Comparison of ENCODE assay signal across 8 cellular contexts in genomic region chr5:191036-191948, GRCh38. TPM values are rescaled to one million over a fixed set of nuclear protein-coding genes. Genes with fewer than 3 reads are reported as not detected.
DNase-seq lines count a peak whose midpoint lies in the region; ATAC-seq and TF ChIP-seq lines count a peak whose summit lies in the region.

LRRC14B (plus strand) TSS chr5:191495; CDS start chr5:191539, 44 bp downstream.

- H3K36me3 Mint-ChIP-seq in type B pancreatic cell, result no peaks in the 10 kb centered on the region

- H3K9me3 ChIP-seq in Karpas-422 (ENCODE audit: low read length) (no peaks in the 10 kb centered on the region), gastroesophageal sphincter (no peaks in the 10 kb centered on the region), adrenal gland (replicated peaks in 1 of 3) (no peaks in the 10 kb centered on the region)

- no peaks in the 10 kb centered on the region; the same call in 1 of the 2 replicates for H4K20me1 ChIP-seq in Karpas-422 (ENCODE audit: insufficient read depth, low read depth, low read length)

- peak within 1 kb of the TSS; percentile 35 for H3K4me2 ChIP-seq in Karpas-422 (ENCODE audit: low read depth, low read length, poor library complexity, severe bottlenecking)

- TF ChIP-seq CTCF in gastroesophageal sphincter (IDR thresholded peaks at IDR 0.05) (no peak), type B pancreatic cell (conservative IDR thresholded peaks at IDR 0.05) (no peak), adrenal gland (IDR thresholded peaks at IDR 0.05) (no peak)

- H3K4me1 Mint-ChIP-seq in type B pancreatic cell (ENCODE audit: unreplicated experiment), result peaks cover 12% of the 10 kb centered on the region

- TF ChIP-seq POLR2A in gastroesophageal sphincter (IDR thresholded peaks at IDR 0.05), result no peak
- no peak for TF ChIP-seq POLR2A in adrenal gland (IDR thresholded peaks at IDR 0.05)

- H3K4me3 Mint-ChIP-seq in type B pancreatic cell, result no peak within 1 kb of the TSS

- H3K27ac Mint-ChIP-seq in type B pancreatic cell, result no peak within 1 kb of the TSS

- H3K27ac ChIP-seq in Karpas-422 (ENCODE audit: low read length), result no peak within 1 kb of the TSS
- H3K27ac ChIP-seq in gastroesophageal sphincter, result peak within 1 kb of the TSS in 3 of 4 donors; percentile 27 to 69 (median 39)
- no peak within 1 kb of the TSS for H3K27ac ChIP-seq in adrenal gland

- TF ChIP-seq EP300 in gastroesophageal sphincter (IDR thresholded peaks at IDR 0.05), result no peak

- H3K4me1 ChIP-seq in Karpas-422 (ENCODE audit: low read length), result peaks cover 23% of the 10 kb centered on the region
- peaks cover 0 to 37% (median 4%) of the 10 kb centered on the region in 3 donors for H3K4me1 ChIP-seq in gastroesophageal sphincter
- peaks cover 0 to 6% of the 10 kb centered on the region in 2 donors for H3K4me1 ChIP-seq in adrenal gland (replicated peaks in 1 of 2)

- intact Hi-C loops in adrenal gland (cut with DNase I), result no loop called here

- H3K9ac ChIP-seq in Karpas-422 (ENCODE audit: low read length), result no peak within 1 kb of the TSS; the same call in 1 of the 2 replicates

- no peaks in the 10 kb centered on the region for H3K79me2 ChIP-seq in Karpas-422 (ENCODE audit: low read length)

- ATAC-seq in gastroesophageal sphincter, result peak; percentile 55

- no CpG with 5 or more reads among the region's 56 CpGs for WGBS in gastroesophageal sphincter (ENCODE audit: low coverage in 1 of 2), 2 donors
- 38 to 50% (median 45%) methylated on average over 16 to 56 of the region's 56 CpGs for WGBS in adrenal gland, 4 donors

- H3K36me3 ChIP-seq in Karpas-422 (ENCODE audit: insufficient read depth, low read length), result no peaks in the 10 kb centered on the region
- H3K36me3 ChIP-seq in gastroesophageal sphincter, result no peaks in the 10 kb centered on the region
- no peaks in the 10 kb centered on the region for H3K36me3 ChIP-seq in adrenal gland (replicated peaks in 1 of 2)

- DNase-seq in NCI-H2107 (lab: John Stamatoyannopoulos, UW) (peak; percentile 20), NCI-H2107 treated with DMSO at 0.1 percent for 48 hours (lab: John Stamatoyannopoulos, UW; ENCODE audit: unreplicated experiment) (no peak), Karpas-422 (peak; percentile 50), retina (peak; percentile 73), type B pancreatic cell (ENCODE audit: extremely low spot score, unreplicated experiment) (no peak), adrenal gland (no peak), ureter (ENCODE audit: low spot score) (no peak)

- H3K27me3 ChIP-seq in Karpas-422 (ENCODE audit: low read length) (no peaks in the 10 kb centered on the region), gastroesophageal sphincter (peaks cover 24% of the 10 kb centered on the region), adrenal gland (no peaks in the 10 kb centered on the region)

- no peak within 1 kb of the TSS for H2AFZ ChIP-seq in Karpas-422 (ENCODE audit: low read length)

- H3K9me3 Mint-ChIP-seq in type B pancreatic cell, result no peaks in the 10 kb centered on the region

- H3K9me2 ChIP-seq in Karpas-422 (replicated peaks; ENCODE audit: insufficient read depth, low read length), result no peaks in the 10 kb centered on the region

- H3K4me3 ChIP-seq in Karpas-422 (ENCODE audit: low read length) (no peak within 1 kb of the TSS), gastroesophageal sphincter (peak within 1 kb of the TSS in 1 of 2 donors; percentile 34), adrenal gland (no peak within 1 kb of the TSS)

- H3K27me3 Mint-ChIP-seq in type B pancreatic cell, result no peaks in the 10 kb centered on the region

RNA-seq across cellular contexts. Expression of gene LRRC14B, which starts in this region (rescaled TPM):
- total RNA-seq in Karpas-422 (2014; rRNA removed; shearing (Covaris generic); ENCODE audit: low replicate concordance), result 0.48 TPM in 1 of 2 replicates, not detected in the other
- total RNA-seq in gastroesophageal sphincter (not detected), type B pancreatic cell (ENCODE audit: low replicate concordance) (not detected in 2 replicates), adrenal gland (not detected), ureter (not detected)
- polyA plus RNA-seq in adrenal gland, result not detected

Comparison
In these comparisons a context has a peak if more than half of its experiments do, and no peak if none do; other contexts are left out.
1. DNase-seq: peak in NCI-H2107 (single experiment) and retina (single experiment); none in NCI-H2107 treated with DMSO at 0.1 percent for 48 hours (single experiment), type B pancreatic cell (single experiment), adrenal gland (0 of 7) and ureter (single experiment).
2. Peak in DNase-seq and H3K4me2 ChIP-seq in Karpas-422; RNA of the gene not detected or under 1 TPM.
3. Peak in ATAC-seq and H3K27ac ChIP-seq in gastroesophageal sphincter; RNA of the gene not detected or under 1 TPM.